ENCODE assay signal across 6 cellular contexts in genomic region chr1:43597721-43598120, GRCh38.
"Had no signal": no experiment of that assay in that cellular context is flagged by ENCODE, and none has a peak within 500 bp of the region (broad histone marks: within the 10 kb centered on the region; RNA-seq: fewer than 3 reads in every experiment).

No MANE protein-coding gene starts in this region.

- DNase-seq: H9, HCEC 1CT, IMR-90 had no signal

- ATAC-seq: GM23338 had no signal

- H3K4me3 ChIP-seq: GM23338 had no signal

- H2AFZ ChIP-seq: GM23338 had no signal

- H3K9me3 Mint-ChIP-seq: GM23338, H9 had no signal

- H3K4me3 Mint-ChIP-seq: GM23338, H9 had no signal

- FAIRE-seq: H1, H54 had no signal

- H3K27ac Mint-ChIP-seq: GM23338, H9 had no signal

- H3K4me1 Mint-ChIP-seq: GM23338, H9 had no signal

- H3K4me2 ChIP-seq: GM23338 had no signal
